In the genomic region with DNA sequence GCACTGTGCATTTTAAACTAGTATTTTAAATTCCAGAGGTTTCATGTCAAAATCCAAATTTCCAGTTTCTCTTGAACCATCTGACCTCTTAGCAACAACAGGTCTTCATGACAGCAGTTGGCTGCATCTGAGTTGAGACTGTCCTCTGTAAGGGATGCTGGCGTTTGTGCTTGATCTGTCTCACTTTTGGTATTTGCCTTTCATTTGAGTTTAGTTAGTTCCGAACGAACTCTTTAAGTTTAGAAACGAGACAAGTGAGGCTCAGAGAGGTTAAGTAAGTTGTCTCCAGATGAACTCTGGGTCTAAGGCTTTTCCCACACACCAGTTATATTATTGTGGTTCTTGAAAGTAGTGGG, we compare ENCODE assay signal across 11 cellular contexts. TPM values are rescaled to one million over a fixed set of nuclear protein-coding genes. Genes with fewer than 3 reads are reported as not detected.
DNase-seq lines count a peak whose midpoint lies in the region; ATAC-seq lines count a peak whose summit lies in the region.
"Had no signal": no experiment of that assay in that cellular context is flagged by ENCODE, and none has a peak within 500 bp of the region (broad histone marks: within the 10 kb centered on the region; RNA-seq: fewer than 3 reads in every experiment).

No MANE protein-coding gene starts in this region.

- H3K27me3 ChIP-seq in muscle layer of colon (ENCODE audit: control insufficient read depth in 1 of 2, insufficient read depth in 2 of 2, low read length in 2 of 2): no peaks in the 10 kb centered on the region
- H3K27me3 ChIP-seq: MG63 had no signal

- H3K36me3 ChIP-seq in muscle layer of colon (ENCODE audit: insufficient read depth, low read length): peaks cover 17% of the 10 kb centered on the region
- H3K36me3 ChIP-seq: HAP-1, MG63 had no signal

- peaks cover 46% of the 10 kb centered on the region for H3K4me1 ChIP-seq in muscle layer of colon (ENCODE audit: insufficient read depth, low read length)
- H3K4me1 ChIP-seq: HAP-1 had no signal

- no peak for DNase-seq in NCI-H748 treated with DMSO at 0.1 percent for 48 hours (lab: John Stamatoyannopoulos, UW)
- DNase-seq in NCI-H1436 treated with DMSO at 0.1 percent for 48 hours (lab: John Stamatoyannopoulos, UW): no peak
- no peak for DNase-seq in cerebellum (ENCODE audit: low spot score)
- DNase-seq: activated naive CD4-positive, alpha-beta T cell treated with anti-CD3 and anti-CD28 coated beads, Interleukin-2, amount 50 U/mL, for 16 hours; MG63; occipital lobe had no signal

- ATAC-seq in GM18870 (IDR thresholded peaks at IDR 0.05; ENCODE audit: unreplicated experiment) (peak; percentile 39), GM21447 (IDR thresholded peaks at IDR 0.05; ENCODE audit: unreplicated experiment) (peak; percentile 30), HG03097 (IDR thresholded peaks at IDR 0.05; ENCODE audit: low FRiP score, unreplicated experiment) (peak; percentile 41)

- no peak overlapping the region for H3K9ac ChIP-seq in muscle layer of colon (ENCODE audit: low read length)

- H3K4me3 ChIP-seq in muscle layer of colon (ENCODE audit: low read depth in 1 of 2, low read length in 2 of 2): peak overlapping the region in 1 of 2 donors; percentile 19
- H3K4me3 ChIP-seq: HAP-1, MG63 had no signal

- H3K9me3 ChIP-seq in muscle layer of colon (ENCODE audit: low read length): no peaks in the 10 kb centered on the region
- H3K9me3 ChIP-seq: HAP-1, MG63 had no signal

- peak overlapping the region; percentile 60 for H3K27ac ChIP-seq in muscle layer of colon (ENCODE audit: low read depth, low read length)

RNA-seq across cellular contexts. Expression of a gene that starts 29.1 kb away (rescaled TPM):
- total RNA-seq in cerebellum: 83.3 TPM
